Comparison of ENCODE assay signal across 8 cellular contexts in the genomic region with DNA sequence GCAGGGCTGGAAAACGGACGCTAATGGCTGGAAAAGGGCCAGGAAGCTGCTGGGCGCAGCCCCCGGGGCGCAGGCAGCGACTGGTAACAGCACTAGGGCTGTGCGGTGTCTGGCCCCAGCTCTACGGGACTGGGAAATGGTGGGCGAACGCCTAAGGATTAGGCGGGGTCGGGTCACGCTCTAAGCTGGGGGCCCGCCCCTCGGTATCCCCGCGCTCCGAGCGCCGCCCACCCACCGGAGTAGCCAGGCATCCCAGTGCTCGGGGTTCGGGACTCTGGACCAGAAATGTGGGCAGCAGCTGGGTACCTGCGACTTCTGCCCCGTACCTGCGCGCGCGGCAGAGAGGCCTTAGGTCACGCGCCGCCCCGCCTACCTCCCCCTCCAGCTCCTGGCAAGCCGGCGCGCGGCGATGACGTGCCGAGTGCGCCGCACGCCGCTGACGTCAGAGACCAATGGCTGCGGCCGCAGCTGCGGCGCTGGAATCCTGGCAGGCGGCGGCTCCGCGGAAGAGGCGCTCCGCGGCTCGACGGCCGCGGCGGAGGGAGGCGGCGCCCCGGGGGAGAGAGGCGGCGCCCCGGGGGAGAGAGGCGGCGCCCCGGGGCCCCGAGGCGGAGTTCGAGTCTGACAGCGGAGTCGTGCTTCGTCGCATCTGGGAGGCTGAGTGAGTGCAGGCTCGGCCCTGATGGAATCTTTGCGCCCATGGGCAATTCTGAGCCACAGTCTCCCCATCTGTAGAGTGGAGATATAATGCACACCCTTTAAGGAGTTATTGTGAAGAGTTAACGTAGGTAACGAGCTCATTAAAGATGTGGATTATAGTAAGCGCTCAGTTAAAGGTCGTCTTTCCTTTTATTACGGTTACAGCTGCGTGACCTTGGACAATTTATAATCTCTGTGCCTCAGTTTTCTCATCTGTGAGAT.
DNase-seq lines count a peak whose midpoint lies in the region; ATAC-seq lines count a peak whose summit lies in the region.

Gene HPS4, minus strand, starts transcription at position 345 of the 921 bp plus-strand sequence. CDS start 2,021 bp downstream, outside the sequence.
Gene SRRD, plus strand, starts transcription at position 439 of the 921 bp plus-strand sequence. Its CDS starts 14 bp downstream, at position 453.

- peak; percentile 51 for ATAC-seq in GM18873 (IDR thresholded peaks at IDR 0.05; ENCODE audit: low FRiP score, unreplicated experiment)
- ATAC-seq in HG03139 (IDR thresholded peaks at IDR 0.05; ENCODE audit: unreplicated experiment), result peak; percentile 64

- DNase-seq in ACHN, result peak; percentile 92
- DNase-seq in NCI-H226, result peak; percentile 72
- peak; percentile 77 to 91 (median 84) for DNase-seq in activated CD4-positive, CD25-positive, alpha-beta regulatory T cell (lab: John Stamatoyannopoulos, UW)
- peak; percentile 92 for DNase-seq in central memory CD4-positive, alpha-beta T cell
- DNase-seq in islet precursor cell, result peak; percentile 95
- DNase-seq in stimulated activated CD4-positive, alpha-beta T cell treated with anti-CD3 and anti-CD28 coated beads, Interleukin-12 subunit alpha, Interleukin-12 subunit beta, amount 100 ng/mL, for 48 hours (ENCODE audit: low read depth in 2 of 3, low spot score in 1 of 3), result peak; percentile 78 to 89 (median 82)

- in situ Hi-C loops in ACHN (cut with HindIII; ENCODE audit: low pct_ligation_motif_present, low pct_unique_long_range_greater_than_20kb, low sequenced_read_pairs), result no loop called here

Comparison
In these comparisons a context has a peak if more than half of its experiments do, and no peak if none do; other contexts are left out.
1. Peak in every context shown above with its lines: DNase-seq and ATAC-seq.